20 cellular contexts compared by ENCODE assay signal in genomic region chr7:71775648-71776047, GRCh38.
A peak's percentile ranks its signal among the peaks of the same experiment; 100 is the strongest.
DNase-seq lines count a peak whose midpoint lies in the region; ATAC-seq lines count a peak whose summit lies in the region.
"Had no signal": no experiment of that assay in that cellular context is flagged by ENCODE, and none has a peak within 500 bp of the region (broad histone marks: within the 10 kb centered on the region; RNA-seq: fewer than 3 reads in every experiment).

No MANE protein-coding gene starts in this region.

- CTCF ChIA-PET in CD8-positive, alpha-beta memory T cell (lab: Charles Lee) = no interaction called here

- no peaks in the 10 kb centered on the region for H3F3A ChIP-seq in GM23248 (ENCODE audit: insufficient read depth)

- H3K27ac Mint-ChIP-seq in CD8-positive, alpha-beta memory T cell = no peak overlapping the region
- H3K27ac Mint-ChIP-seq: CD8-positive, alpha-beta T cell had no signal

- no peak overlapping the region for H3K9ac ChIP-seq in GM23248

- H3K27me3 Mint-ChIP-seq in CD8-positive, alpha-beta memory T cell = no peaks in the 10 kb centered on the region

- DNase-seq in GM23248 = peak; percentile 18
- peak; percentile 7 to 36 for DNase-seq in SJSA1 (ENCODE audit: low read depth in 1 of 2, low spot score in 2 of 2)
- peak; percentile 25 for DNase-seq in iris pigment epithelial cell (ENCODE audit: low read depth)
- peak; percentile 24 for DNase-seq in superior temporal gyrus (ENCODE audit: extremely low spot score)
- DNase-seq in CD8-positive, alpha-beta memory T cell = no peak
- DNase-seq in AG08396 (ENCODE audit: low spot score) = no peak
- DNase-seq in activated T-cell treated with anti-CD3 and anti-CD28 coated beads for 4 hours = no peak
- DNase-seq: C1 segment of cervical spinal cord; CD8-positive, alpha-beta T cell; GDM1; H7; KBM-7; NCI-H1092 treated with DMSO at 0.1 percent for 48 hours; NCI-H2029 treated with DMSO at 0.1 percent for 48 hours; NCI-H2171 treated with DMSO at 0.1 percent for 48 hours; NCI-H524 treated with DMSO at 0.1 percent for 48 hours; NCI-H82; SJCRH30 had no signal

- H3K9me3 Mint-ChIP-seq in CD8-positive, alpha-beta memory T cell = peaks cover 2 to 10% (median 2%) of the 10 kb centered on the region in 5 donors
- H3K9me3 Mint-ChIP-seq: CD8-positive, alpha-beta T cell had no signal

- no peaks in the 10 kb centered on the region for H3K9me2 ChIP-seq in GM23248 (ENCODE audit: insufficient read depth)

- H3K4me1 ChIP-seq in GM23248 (ENCODE audit: insufficient read depth) (no peaks in the 10 kb centered on the region), SJSA1 (replicated peaks) (no peaks in the 10 kb centered on the region)
- H3K4me1 ChIP-seq in CD8-positive, alpha-beta memory T cell (ENCODE audit: insufficient read depth, low read length) = no peaks in the 10 kb centered on the region
- H3K4me1 ChIP-seq: SJCRH30 had no signal

- H3K36me3 Mint-ChIP-seq in CD8-positive, alpha-beta memory T cell = no peaks in the 10 kb centered on the region
- H3K36me3 Mint-ChIP-seq: CD8-positive, alpha-beta T cell had no signal

- no peak overlapping the region for H3K4me3 ChIP-seq in GM23248
- no peak overlapping the region for H3K4me3 ChIP-seq in SJSA1
- H3K4me3 ChIP-seq in CD8-positive, alpha-beta memory T cell (ENCODE audit: low read length) = no peak overlapping the region
- H3K4me3 ChIP-seq: SJCRH30 had no signal

- no peak overlapping the region for H3K4me2 ChIP-seq in GM23248 (ENCODE audit: unreplicated experiment)

- H3K27me3 ChIP-seq in GM23248 (replicated peaks; ENCODE audit: insufficient read depth) (no peaks in the 10 kb centered on the region), SJSA1 (replicated peaks) (no peaks in the 10 kb centered on the region)
- no peaks in the 10 kb centered on the region for H3K27me3 ChIP-seq in CD8-positive, alpha-beta memory T cell (ENCODE audit: insufficient read depth, low read length, poor library complexity, severe bottlenecking)

- H4K20me1 ChIP-seq in GM23248 (ENCODE audit: insufficient read depth) = no peaks in the 10 kb centered on the region

- WGBS in GM23248 (ENCODE audit: low coverage in 1 of 2, low lambda C conversion rate in 2 of 2, missing lambda C conversion rate in 2 of 2), 2 experiments = 35 to 39% methylated on average over 5 of the region's 5 CpGs

- H3K9me3 ChIP-seq in GM23248 (ENCODE audit: low read depth) (no peaks in the 10 kb centered on the region), SJSA1 (replicated peaks) (peaks cover 4% of the 10 kb centered on the region; the same call in 1 of the 2 replicates)
- H3K9me3 ChIP-seq in CD8-positive, alpha-beta memory T cell (ENCODE audit: low read length) = no peaks in the 10 kb centered on the region
- H3K9me3 ChIP-seq: SJCRH30 had no signal

- H3K4me1 Mint-ChIP-seq in CD8-positive, alpha-beta memory T cell = no peaks in the 10 kb centered on the region

- H3K36me3 ChIP-seq in GM23248 (ENCODE audit: low read depth) = no peaks in the 10 kb centered on the region
- H3K36me3 ChIP-seq in SJSA1 = no peaks in the 10 kb centered on the region
- H3K36me3 ChIP-seq in CD8-positive, alpha-beta memory T cell (ENCODE audit: insufficient read depth, low read length) = no peaks in the 10 kb centered on the region
- H3K36me3 ChIP-seq: SJCRH30 had no signal

- no peaks in the 10 kb centered on the region for H3K79me2 ChIP-seq in GM23248 (ENCODE audit: insufficient read depth)

- no peak overlapping the region for H2AFZ ChIP-seq in GM23248

- H3K4me3 Mint-ChIP-seq in CD8-positive, alpha-beta memory T cell = no peak overlapping the region
- H3K4me3 Mint-ChIP-seq: CD8-positive, alpha-beta T cell had no signal

- POLR2A ChIA-PET in CD8-positive, alpha-beta memory T cell (lab: Charles Lee) = no interaction called here

- in situ Hi-C loops in GM23248 (cut with MboI) = no loop called here

- no peak for ATAC-seq in GM21576 (IDR thresholded peaks at IDR 0.05; ENCODE audit: unreplicated experiment)
- ATAC-seq: CD8-positive, alpha-beta T cell; Panc1 had no signal

- H3K27ac ChIP-seq in GM23248 = no peak overlapping the region
- H3K27ac ChIP-seq in SJSA1 = no peak overlapping the region
- no peak overlapping the region for H3K27ac ChIP-seq in CD8-positive, alpha-beta memory T cell (ENCODE audit: low read depth, low read length)
- H3K27ac ChIP-seq: SJCRH30 had no signal

Comparison
In these comparisons a context has a peak if more than half of its experiments do, and no peak if none do; other contexts are left out.
1. DNase-seq: peak in GM23248 (single experiment), SJSA1 (2 of 2), iris pigment epithelial cell (single experiment) and superior temporal gyrus (single experiment); none in CD8-positive, alpha-beta memory T cell (0 of 5), AG08396 (single experiment) and activated T-cell treated with anti-CD3 and anti-CD28 coated beads for 4 hours (single experiment).